ENCODE assay signal across 15 cellular contexts in genomic region chr3:71446260-71446659, GRCh38.
DNase-seq lines count a peak whose midpoint lies in the region; ATAC-seq and TF ChIP-seq lines count a peak whose summit lies in the region.
"Had no signal": no experiment of that assay in that cellular context is flagged by ENCODE, and none has a peak within 500 bp of the region (broad histone marks: within the 10 kb centered on the region; RNA-seq: fewer than 3 reads in every experiment).

No MANE protein-coding gene starts in this region.

- H2AFZ ChIP-seq in DND-41 (ENCODE audit: low read depth, low read length) = no peak overlapping the region
- H2AFZ ChIP-seq: parathyroid adenoma had no signal

- H3K4me3 ChIP-seq in CD4-positive, CD25-positive, alpha-beta regulatory T cell (ENCODE audit: low read depth, low read length) = peak overlapping the region; percentile 43
- no peak overlapping the region for H3K4me3 ChIP-seq in DND-41 (ENCODE audit: low read depth in 1 of 2, low read length in 2 of 2)
- H3K4me3 ChIP-seq: ascending aorta, heart right ventricle, SJSA1 had no signal

- H3K4me1 ChIP-seq in CD4-positive, CD25-positive, alpha-beta regulatory T cell (ENCODE audit: control insufficient read depth, insufficient read depth, low read length, poor library complexity, severe bottlenecking) = peaks cover 96% of the 10 kb centered on the region
- peaks cover 89% of the 10 kb centered on the region for H3K4me1 ChIP-seq in DND-41 (ENCODE audit: insufficient read depth, low read length)

- H3K36me3 ChIP-seq in CD4-positive, CD25-positive, alpha-beta regulatory T cell (ENCODE audit: control insufficient read depth, insufficient read depth, low read length) = no peaks in the 10 kb centered on the region
- no peaks in the 10 kb centered on the region for H3K36me3 ChIP-seq in DND-41 (ENCODE audit: insufficient read depth, low read length)
- H3K36me3 ChIP-seq: ascending aorta, heart right ventricle, SJSA1 had no signal

- H3K4me1 Mint-ChIP-seq in CD4-positive, CD25-positive, alpha-beta regulatory T cell = peaks cover 21 to 98% (median 85%) of the 10 kb centered on the region in 4 donors
- H3K4me1 Mint-ChIP-seq in activated CD8-positive, alpha-beta T cell treated with anti-CD3 and anti-CD28 coated beads, Interleukin-2, amount 10 ng/mL, durations not matched to agents 7 days and 5 days (ENCODE audit: low read depth) = peaks cover 94% of the 10 kb centered on the region
- peaks cover 55 to 99% (median 96%) of the 10 kb centered on the region in 4 donors for H3K4me1 Mint-ChIP-seq in naive thymus-derived CD8-positive, alpha-beta T cell

- peaks cover 9% of the 10 kb centered on the region for H3K27me3 Mint-ChIP-seq in CD4-positive, CD25-positive, alpha-beta regulatory T cell
- no peaks in the 10 kb centered on the region for H3K27me3 Mint-ChIP-seq in activated CD8-positive, alpha-beta T cell treated with anti-CD3 and anti-CD28 coated beads, Interleukin-2, amount 10 ng/mL, durations not matched to agents 7 days and 5 days (ENCODE audit: low read depth)
- H3K27me3 Mint-ChIP-seq in naive thymus-derived CD8-positive, alpha-beta T cell = no peaks in the 10 kb centered on the region

- peaks cover 72% of the 10 kb centered on the region for H3K79me2 ChIP-seq in DND-41 (ENCODE audit: insufficient read depth, low read length)

- H3K4me2 ChIP-seq in DND-41 (ENCODE audit: insufficient read depth, low read length) = peak overlapping the region; percentile 66; the same call in 1 of the 2 replicates

- peak overlapping the region; percentile 92 for H3K27ac ChIP-seq in CD4-positive, CD25-positive, alpha-beta regulatory T cell (ENCODE audit: insufficient read depth, low read length, poor library complexity, severe bottlenecking)
- peak overlapping the region; percentile 76 for H3K27ac ChIP-seq in DND-41 (ENCODE audit: low read length)
- H3K27ac ChIP-seq: ascending aorta, parathyroid adenoma, SJSA1 had no signal

- CTCF ChIA-PET in activated CD8-positive, alpha-beta T cell treated with anti-CD3 and anti-CD28 coated beads, Interleukin-2, amount 10 ng/mL, durations not matched to agents 7 days and 5 days (lab: Charles Lee) = no interaction called here

- no peak for DNase-seq in CD4-positive, CD25-positive, alpha-beta regulatory T cell
- DNase-seq in DND-41 = no peak
- no peak for DNase-seq in activated CD8-positive, alpha-beta T cell treated with anti-CD3 and anti-CD28 coated beads, Interleukin-2, amount 10 ng/mL, durations not matched to agents 7 days and 5 days
- DNase-seq in naive thymus-derived CD8-positive, alpha-beta T cell = no peak
- DNase-seq in nucleus accumbens (lab: John Stamatoyannopoulos, UW) = no peak
- DNase-seq in activated effector memory CD4-positive, alpha-beta T cell treated with anti-CD3 and anti-CD28 coated beads, Interleukin-2, amount 50 U/mL, for 16 hours = no peak
- DNase-seq: GF-D8, heart right ventricle, NCI-H1092 treated with DMSO at 0.1 percent for 48 hours, NCI-H226 had no signal

- H3K9me3 ChIP-seq in CD4-positive, CD25-positive, alpha-beta regulatory T cell (ENCODE audit: control insufficient read depth in 2 of 2, low read length in 2 of 2) = no peaks in the 10 kb centered on the region
- no peaks in the 10 kb centered on the region for H3K9me3 ChIP-seq in DND-41 (ENCODE audit: insufficient read depth, low read length, severe bottlenecking)
- H3K9me3 ChIP-seq: ascending aorta, heart right ventricle, SJSA1 had no signal

- peaks cover 26% of the 10 kb centered on the region for H3K36me3 Mint-ChIP-seq in CD4-positive, CD25-positive, alpha-beta regulatory T cell
- H3K36me3 Mint-ChIP-seq in activated CD8-positive, alpha-beta T cell treated with anti-CD3 and anti-CD28 coated beads, Interleukin-2, amount 10 ng/mL, durations not matched to agents 7 days and 5 days (ENCODE audit: low read depth) = peaks cover 20% of the 10 kb centered on the region
- peaks cover 0 to 2% (median 0%) of the 10 kb centered on the region in 3 donors for H3K36me3 Mint-ChIP-seq in naive thymus-derived CD8-positive, alpha-beta T cell

- H4K20me1 ChIP-seq in DND-41 (ENCODE audit: insufficient read depth, low read length) = no peaks in the 10 kb centered on the region

- POLR2A ChIA-PET in activated CD8-positive, alpha-beta T cell treated with anti-CD3 and anti-CD28 coated beads, Interleukin-2, amount 10 ng/mL, durations not matched to agents 7 days and 5 days (lab: Charles Lee) = interaction anchor here (0.8 to 6.3 kb wide), 4 partner anchors 9 to 136 kb away, joined by 3 to 60 read pairs (median 5); no protein-coding TSS in a partner anchor
- POLR2A ChIA-PET in naive thymus-derived CD8-positive, alpha-beta T cell (lab: Charles Lee) = interaction anchor here (0.6 to 9.5 kb wide), 14 partner anchors 8 to 134 kb away, joined by 3 to 164 read pairs (median 4); no protein-coding TSS in a partner anchor

- peaks cover 0 to 2% (median 0%) of the 10 kb centered on the region in 7 donors for H3K9me3 Mint-ChIP-seq in CD4-positive, CD25-positive, alpha-beta regulatory T cell
- no peaks in the 10 kb centered on the region for H3K9me3 Mint-ChIP-seq in activated CD8-positive, alpha-beta T cell treated with anti-CD3 and anti-CD28 coated beads, Interleukin-2, amount 10 ng/mL, durations not matched to agents 7 days and 5 days (ENCODE audit: insufficient read depth)
- H3K9me3 Mint-ChIP-seq in naive thymus-derived CD8-positive, alpha-beta T cell = no peaks in the 10 kb centered on the region

- peak overlapping the region; percentile 18; the same call in 1 of the 2 replicates for H3K9ac ChIP-seq in DND-41 (ENCODE audit: low read depth, low read length)
- H3K9ac ChIP-seq: parathyroid adenoma had no signal

- peak overlapping the region; percentile 39 to 83 (median 42) for H3K4me3 Mint-ChIP-seq in CD4-positive, CD25-positive, alpha-beta regulatory T cell
- H3K4me3 Mint-ChIP-seq in activated CD8-positive, alpha-beta T cell treated with anti-CD3 and anti-CD28 coated beads, Interleukin-2, amount 10 ng/mL, durations not matched to agents 7 days and 5 days = no peak overlapping the region
- H3K4me3 Mint-ChIP-seq in naive thymus-derived CD8-positive, alpha-beta T cell = peak overlapping the region in 9 of 10 donors; percentile 32 to 79 (median 63)

- H3K27ac Mint-ChIP-seq in CD4-positive, CD25-positive, alpha-beta regulatory T cell = peak overlapping the region; percentile 93 to 96 (median 96)
- H3K27ac Mint-ChIP-seq in activated CD8-positive, alpha-beta T cell treated with anti-CD3 and anti-CD28 coated beads, Interleukin-2, amount 10 ng/mL, durations not matched to agents 7 days and 5 days = peak overlapping the region; percentile 81
- peak overlapping the region; percentile 94 to 99 (median 98) for H3K27ac Mint-ChIP-seq in naive thymus-derived CD8-positive, alpha-beta T cell

- H3K27me3 ChIP-seq in CD4-positive, CD25-positive, alpha-beta regulatory T cell (ENCODE audit: control insufficient read depth, insufficient read depth, low read length) = no peaks in the 10 kb centered on the region
- no peaks in the 10 kb centered on the region for H3K27me3 ChIP-seq in DND-41 (ENCODE audit: insufficient read depth, low read length, poor library complexity)
- H3K27me3 ChIP-seq: ascending aorta, heart right ventricle, SJSA1 had no signal

- no peak for TF ChIP-seq CTCF in DND-41 (IDR thresholded peaks at IDR 0.05; ENCODE audit: borderline replicate concordance, extremely low read depth, low read length, poor library complexity, severe bottlenecking)

- ATAC-seq in CD4-positive, CD25-positive, alpha-beta regulatory T cell (ENCODE audit: low read depth in 2 of 2) = no peak
- ATAC-seq in DND-41 (ENCODE audit: insufficient read depth, low read depth) (no peak), GM19035 (IDR thresholded peaks at IDR 0.05; ENCODE audit: unreplicated experiment) (no peak), HG03342 (IDR thresholded peaks at IDR 0.05; ENCODE audit: unreplicated experiment) (no peak)
- no peak for ATAC-seq in activated CD8-positive, alpha-beta T cell treated with anti-CD3 and anti-CD28 coated beads, Interleukin-2, amount 10 ng/mL, durations not matched to agents 7 days and 5 days
- no peak for ATAC-seq in naive thymus-derived CD8-positive, alpha-beta T cell
- ATAC-seq: heart right ventricle had no signal
